In the genomic region with DNA sequence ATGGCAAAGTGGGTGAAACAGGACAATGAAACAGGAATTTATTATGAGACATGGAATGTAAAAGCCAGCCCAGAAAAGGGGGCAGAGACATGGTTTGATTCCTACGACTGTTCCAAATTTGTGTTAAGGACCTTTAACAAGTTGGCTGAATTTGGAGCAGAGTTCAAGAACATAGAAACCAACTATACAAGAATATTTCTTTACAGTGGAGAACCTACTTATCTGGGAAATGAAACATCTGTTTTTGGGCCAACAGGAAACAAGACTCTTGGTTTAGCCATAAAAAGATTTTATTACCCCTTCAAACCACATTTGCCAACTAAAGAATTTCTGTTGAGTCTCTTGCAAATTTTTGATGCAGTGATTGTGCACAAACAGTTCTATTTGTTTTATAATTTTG, we compare ENCODE assay signal across 1 cellular context.
TF ChIP-seq lines count a peak whose summit lies in the region.

No MANE protein-coding gene starts in this region.

TF ChIP-seq in GM12891, 5 proteins besides CTCF, POLR2A, EP300 and RAD21:
- TF ChIP-seq POLR2AphosphoS5 (IDR thresholded peaks at IDR 0.05; ENCODE audit: low read depth, low read length) (no peak), TAF1 (IDR thresholded peaks at IDR 0.05; ENCODE audit: low read depth, low read length) (no peak), POU2F2 (IDR thresholded peaks at IDR 0.05; ENCODE audit: low read depth, low read length) (no peak), PAX5 (IDR thresholded peaks at IDR 0.05; ENCODE audit: insufficient read depth, low read length, severe bottlenecking) (no peak), SPI1 (IDR thresholded peaks at IDR 0.05; ENCODE audit: low read depth, low read length) (no peak)
TF ChIP-seq in GM12891: peak in this region for 0.
